ENCODE assay signal across 8 cellular contexts in genomic region chr10:93495654-93496321, GRCh38. TPM values are rescaled to one million over a fixed set of nuclear protein-coding genes. Genes with fewer than 3 reads are reported as not detected.
DNase-seq lines count a peak whose midpoint lies in the region; ATAC-seq and TF ChIP-seq lines count a peak whose summit lies in the region.

No MANE protein-coding gene starts in this region.

- no peak overlapping the region for H3K27ac ChIP-seq in DOHH2 (ENCODE audit: low read depth, low read length)

- peak; percentile 17 for ATAC-seq in GM21381 (IDR thresholded peaks at IDR 0.05; ENCODE audit: unreplicated experiment)
- ATAC-seq in HG03571 (IDR thresholded peaks at IDR 0.05; ENCODE audit: unreplicated experiment), result peak; percentile 25
- no peak for ATAC-seq in HG02623 (IDR thresholded peaks at IDR 0.05; ENCODE audit: unreplicated experiment)

- TF ChIP-seq CTCF in DOHH2 (IDR thresholded peaks at IDR 0.05; ENCODE audit: low read depth, low read length, poor library complexity, severe bottlenecking), result no peak

- peaks cover 43% of the 10 kb centered on the region for H3K79me2 ChIP-seq in DOHH2 (ENCODE audit: control insufficient read depth, low read length)

- peak overlapping the region; percentile 80 for H3K4me2 ChIP-seq in DOHH2 (ENCODE audit: low read length)

- H3K36me3 ChIP-seq in DOHH2 (ENCODE audit: control insufficient read depth, low read length), result peaks cover 26% of the 10 kb centered on the region

- DNase-seq in SHP77 (lab: John Stamatoyannopoulos, UW) (peak; percentile 56 to 74), dermis blood vessel endothelial cell (peak; percentile 45), NCI-H187 treated with DMSO at 0.1 percent for 48 hours (lab: John Stamatoyannopoulos, UW) (no peak)

- no peaks in the 10 kb centered on the region for H3F3A ChIP-seq in DOHH2 (ENCODE audit: control insufficient read depth, insufficient read depth)

- H3K9me2 ChIP-seq in DOHH2 (replicated peaks; ENCODE audit: control insufficient read depth, low read length), result no peaks in the 10 kb centered on the region

- H3K4me3 ChIP-seq in DOHH2 (ENCODE audit: low read length) (peak overlapping the region; percentile 80), mononuclear cell (ENCODE audit: low read length) (peak overlapping the region; percentile 63)

- H3K4me1 ChIP-seq in DOHH2 (ENCODE audit: control insufficient read depth, low read length), result peaks cover 25% of the 10 kb centered on the region
- H3K4me1 ChIP-seq in mononuclear cell (ENCODE audit: insufficient read depth, low read length), result peaks cover 29% of the 10 kb centered on the region

- no peaks in the 10 kb centered on the region for H3K9me3 ChIP-seq in DOHH2 (ENCODE audit: control insufficient read depth, insufficient read depth, low read length)
- H3K9me3 ChIP-seq in mononuclear cell (ENCODE audit: low read depth, low read length), result no peaks in the 10 kb centered on the region

- H4K20me1 ChIP-seq in DOHH2 (ENCODE audit: control insufficient read depth, insufficient read depth, low read depth, low read length), result no peaks in the 10 kb centered on the region

- H3K27me3 ChIP-seq in DOHH2 (ENCODE audit: control insufficient read depth, low read length) (no peaks in the 10 kb centered on the region), mononuclear cell (ENCODE audit: insufficient read depth, low read length) (no peaks in the 10 kb centered on the region)

RNA-seq across cellular contexts. Expression of gene CEP55, which starts 0.6 kb away (rescaled TPM):
- total RNA-seq in dermis blood vessel endothelial cell (18.9 and 100 TPM in 2 replicates), mononuclear cell (0.42 TPM)

RNA-seq across cellular contexts. Expression of gene MYOF, which starts 13.7 kb away (rescaled TPM):
- total RNA-seq in dermis blood vessel endothelial cell (190 and 467 TPM in 2 replicates), mononuclear cell (5.2 TPM)

Comparison
In these comparisons a context has a peak if more than half of its experiments do, and no peak if none do; other contexts are left out.
1. RNA of gene CEP55, which starts 0.6 kb away (total RNA-seq): 18.9 to 100 TPM in dermis blood vessel endothelial cell; 0.42 TPM in mononuclear cell (single experiment); every median in the first group is over 10 times any median in the second.
2. RNA of gene MYOF, which starts 13.7 kb away (total RNA-seq): 190 to 467 TPM in dermis blood vessel endothelial cell; 5.2 TPM in mononuclear cell (single experiment); every median in the first group is over 10 times any median in the second.